ENCODE assay signal across 12 cellular contexts in genomic region chr10:27506280-27506679, GRCh38. TPM values are rescaled to one million over a fixed set of nuclear protein-coding genes. Genes with fewer than 3 reads are reported as not detected.
A peak's percentile ranks its signal among the peaks of the same experiment; 100 is the strongest.
DNase-seq lines count a peak whose midpoint lies in the region; ATAC-seq and TF ChIP-seq lines count a peak whose summit lies in the region.
"Had no signal": no experiment of that assay in that cellular context is flagged by ENCODE, and none has a peak within 500 bp of the region (broad histone marks: within the 10 kb centered on the region; RNA-seq: fewer than 3 reads in every experiment).

No MANE protein-coding gene starts in this region.

- H3K4me2 ChIP-seq in hepatocyte: peak overlapping the region; percentile 80

- intact Hi-C loops in tibial artery (cut with DNase I; ENCODE audit: low total_unique reads): no loop called here

- H3K4me3 ChIP-seq in hepatocyte: no peak overlapping the region
- H3K4me3 ChIP-seq in tibial artery: peak overlapping the region in 1 of 2 donors; percentile 91

- peaks cover 21% of the 10 kb centered on the region for H3K36me3 Mint-ChIP-seq in activated naive CD4-positive, alpha-beta T cell treated with anti-CD3 and anti-CD28 coated beads, Interleukin-2, amount 50 U/mL, for 24 hours

- WGBS in hepatocyte (ENCODE audit: low lambda C conversion rate, missing lambda C conversion rate): 80% methylated on average over 4 of the region's 4 CpGs

- no peak overlapping the region for H2AFZ ChIP-seq in hepatocyte

- no peak overlapping the region for H3K27ac Mint-ChIP-seq in activated naive CD4-positive, alpha-beta T cell treated with anti-CD3 and anti-CD28 coated beads, Interleukin-2, amount 50 U/mL, for 24 hours
- H3K27ac Mint-ChIP-seq in stimulated activated naive CD8-positive, alpha-beta T cell treated with anti-CD3 and anti-CD28 coated beads, Interleukin-15, amount 100 ng/mL, for 72 hours: peak overlapping the region in 1 of 2 donors; percentile 13

- no peaks in the 10 kb centered on the region for H3K9me3 ChIP-seq in hepatocyte (ENCODE audit: low read depth)
- no peaks in the 10 kb centered on the region for H3K9me3 ChIP-seq in tibial artery
- H3K9me3 ChIP-seq: lower lobe of right lung had no signal

- no peaks in the 10 kb centered on the region for H3K9me3 Mint-ChIP-seq in activated naive CD4-positive, alpha-beta T cell treated with anti-CD3 and anti-CD28 coated beads, Interleukin-2, amount 50 U/mL, for 24 hours
- no peaks in the 10 kb centered on the region for H3K9me3 Mint-ChIP-seq in stimulated activated naive CD8-positive, alpha-beta T cell treated with anti-CD3 and anti-CD28 coated beads, Interleukin-15, amount 100 ng/mL, for 72 hours

- H4K20me1 ChIP-seq in hepatocyte (ENCODE audit: insufficient read depth, poor library complexity, severe bottlenecking): peaks cover 60% of the 10 kb centered on the region

- no peak for DNase-seq in activated naive CD4-positive, alpha-beta T cell (lab: John Stamatoyannopoulos, UW)
- DNase-seq in hepatocyte (ENCODE audit: low spot score) (no peak), tibial artery (no peak), AG08395 (ENCODE audit: low spot score) (no peak)
- DNase-seq in stimulated activated naive CD8-positive, alpha-beta T cell treated with anti-CD3 and anti-CD28 coated beads, Interleukin-15, amount 100 ng/mL, for 72 hours: no peak
- DNase-seq: aorta, C1 segment of cervical spinal cord, KG1, lower lobe of right lung had no signal

- TF ChIP-seq CTCF in VCaP (conservative IDR thresholded peaks at IDR 0.05): no peak
- TF ChIP-seq CTCF in hepatocyte (IDR thresholded peaks at IDR 0.05; ENCODE audit: poor library complexity): no peak
- TF ChIP-seq CTCF in tibial artery (IDR thresholded peaks at IDR 0.05): no peak

- H3K9me2 ChIP-seq in hepatocyte (replicated peaks; ENCODE audit: insufficient read depth): no peaks in the 10 kb centered on the region

- peaks cover 69% of the 10 kb centered on the region for H3K79me2 ChIP-seq in hepatocyte

- H3K27me3 ChIP-seq in hepatocyte: no peaks in the 10 kb centered on the region
- H3K27me3 ChIP-seq in tibial artery: no peaks in the 10 kb centered on the region

- no peaks in the 10 kb centered on the region for H3K36me3 ChIP-seq in hepatocyte (replicated peaks; ENCODE audit: insufficient read depth, low read depth)
- H3K36me3 ChIP-seq in tibial artery: peaks cover 0 to 6% (median 0%) of the 10 kb centered on the region in 3 donors

- peaks cover 73% of the 10 kb centered on the region for H3K4me1 Mint-ChIP-seq in activated naive CD4-positive, alpha-beta T cell treated with anti-CD3 and anti-CD28 coated beads, Interleukin-2, amount 50 U/mL, for 24 hours
- peaks cover 58% of the 10 kb centered on the region for H3K4me1 Mint-ChIP-seq in stimulated activated naive CD8-positive, alpha-beta T cell treated with anti-CD3 and anti-CD28 coated beads, Interleukin-15, amount 100 ng/mL, for 72 hours

- H3K27me3 Mint-ChIP-seq in activated naive CD4-positive, alpha-beta T cell treated with anti-CD3 and anti-CD28 coated beads, Interleukin-2, amount 50 U/mL, for 24 hours: no peaks in the 10 kb centered on the region
- no peaks in the 10 kb centered on the region for H3K27me3 Mint-ChIP-seq in stimulated activated naive CD8-positive, alpha-beta T cell treated with anti-CD3 and anti-CD28 coated beads, Interleukin-15, amount 100 ng/mL, for 72 hours

- H3K4me3 Mint-ChIP-seq in activated naive CD4-positive, alpha-beta T cell treated with anti-CD3 and anti-CD28 coated beads, Interleukin-2, amount 50 U/mL, for 24 hours: peak overlapping the region; percentile 98
- H3K4me3 Mint-ChIP-seq in stimulated activated naive CD8-positive, alpha-beta T cell treated with anti-CD3 and anti-CD28 coated beads, Interleukin-15, amount 100 ng/mL, for 72 hours: peak overlapping the region; percentile 74

- H3K4me1 ChIP-seq in hepatocyte (ENCODE audit: insufficient read depth): peaks cover 16% of the 10 kb centered on the region
- H3K4me1 ChIP-seq in tibial artery: peaks cover 0 to 53% (median 21%) of the 10 kb centered on the region in 4 donors

- ATAC-seq in stimulated activated naive CD8-positive, alpha-beta T cell treated with anti-CD3 and anti-CD28 coated beads, Interleukin-15, amount 100 ng/mL, for 72 hours: no peak
- ATAC-seq in GM19395 (IDR thresholded peaks at IDR 0.05; ENCODE audit: unreplicated experiment): no peak
- ATAC-seq: lower lobe of right lung had no signal

- H3K27ac ChIP-seq in VCaP: peak overlapping the region; percentile 87
- H3K27ac ChIP-seq in hepatocyte: no peak overlapping the region
- no peak overlapping the region for H3K27ac ChIP-seq in tibial artery
- H3K27ac ChIP-seq: lower lobe of right lung had no signal

RNA-seq across cellular contexts. Expression of gene RAB18, which starts 2.2 kb away (rescaled TPM):
- 56.2 and 88.5 TPM in 2 replicates for total RNA-seq in hepatocyte
- polyA plus RNA-seq in hepatocyte: 129 and 132 TPM in 2 replicates
